Comparison of ENCODE assay signal across 2 cellular contexts in the genomic region with DNA sequence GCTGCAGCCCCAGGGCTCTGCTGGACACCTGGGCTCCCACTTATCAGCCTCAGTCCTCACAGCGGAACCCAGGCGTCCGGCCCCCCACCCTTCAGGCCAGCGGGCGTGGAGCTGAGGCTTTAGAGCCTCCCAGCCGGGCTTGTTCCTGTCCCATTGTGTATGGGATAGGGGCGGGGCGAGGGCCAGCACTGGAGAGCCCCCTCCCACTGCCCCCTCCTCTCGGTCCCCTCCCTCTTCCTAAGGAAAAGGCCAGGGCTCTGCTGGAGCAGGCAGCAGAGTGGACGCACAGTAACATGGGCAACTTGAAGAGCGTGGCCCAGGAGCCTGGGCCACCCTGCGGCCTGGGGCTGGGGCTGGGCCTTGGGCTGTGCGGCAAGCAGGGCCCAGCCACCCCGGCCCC.
TF ChIP-seq lines count a peak whose summit lies in the region.

No MANE protein-coding gene starts in this region.

TF ChIP-seq in liver, 16 proteins besides CTCF, POLR2A, EP300 and RAD21:
- TF ChIP-seq YY1 (IDR thresholded peaks at IDR 0.05) (no peak), GABPA (IDR thresholded peaks at IDR 0.05 in 1 of 2, conservative IDR thresholded peaks at IDR 0.05 in 1 of 2) (no peak), JUND (IDR thresholded peaks at IDR 0.05) (no peak), EGR1 (IDR thresholded peaks at IDR 0.05; ENCODE audit: low read depth in 2 of 2) (no peak), NR2F2 (IDR thresholded peaks at IDR 0.05) (no peak), FOXA1 (IDR thresholded peaks at IDR 0.05) (no peak), SP1 (IDR thresholded peaks at IDR 0.05) (no peak), HNF4A (conservative IDR thresholded peaks at IDR 0.05) (no peak), HNF4G (IDR thresholded peaks at IDR 0.05) (no peak), FOXA2 (IDR thresholded peaks at IDR 0.05) (no peak), RXRA (IDR thresholded peaks at IDR 0.05) (no peak), TAF1 (conservative IDR thresholded peaks at IDR 0.05) (no peak)
- TF ChIP-seq, protein P1, sequence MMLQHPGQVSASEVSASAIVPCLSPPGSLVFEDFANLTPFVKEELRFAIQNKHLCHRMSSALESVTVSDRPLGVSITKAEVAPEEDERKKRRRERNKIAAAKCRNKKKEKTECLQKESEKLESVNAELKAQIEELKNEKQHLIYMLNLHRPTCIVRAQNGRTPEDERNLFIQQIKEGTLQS (IDR thresholded peaks at IDR 0.05), result no peak
- TF ChIP-seq, protein P2, sequence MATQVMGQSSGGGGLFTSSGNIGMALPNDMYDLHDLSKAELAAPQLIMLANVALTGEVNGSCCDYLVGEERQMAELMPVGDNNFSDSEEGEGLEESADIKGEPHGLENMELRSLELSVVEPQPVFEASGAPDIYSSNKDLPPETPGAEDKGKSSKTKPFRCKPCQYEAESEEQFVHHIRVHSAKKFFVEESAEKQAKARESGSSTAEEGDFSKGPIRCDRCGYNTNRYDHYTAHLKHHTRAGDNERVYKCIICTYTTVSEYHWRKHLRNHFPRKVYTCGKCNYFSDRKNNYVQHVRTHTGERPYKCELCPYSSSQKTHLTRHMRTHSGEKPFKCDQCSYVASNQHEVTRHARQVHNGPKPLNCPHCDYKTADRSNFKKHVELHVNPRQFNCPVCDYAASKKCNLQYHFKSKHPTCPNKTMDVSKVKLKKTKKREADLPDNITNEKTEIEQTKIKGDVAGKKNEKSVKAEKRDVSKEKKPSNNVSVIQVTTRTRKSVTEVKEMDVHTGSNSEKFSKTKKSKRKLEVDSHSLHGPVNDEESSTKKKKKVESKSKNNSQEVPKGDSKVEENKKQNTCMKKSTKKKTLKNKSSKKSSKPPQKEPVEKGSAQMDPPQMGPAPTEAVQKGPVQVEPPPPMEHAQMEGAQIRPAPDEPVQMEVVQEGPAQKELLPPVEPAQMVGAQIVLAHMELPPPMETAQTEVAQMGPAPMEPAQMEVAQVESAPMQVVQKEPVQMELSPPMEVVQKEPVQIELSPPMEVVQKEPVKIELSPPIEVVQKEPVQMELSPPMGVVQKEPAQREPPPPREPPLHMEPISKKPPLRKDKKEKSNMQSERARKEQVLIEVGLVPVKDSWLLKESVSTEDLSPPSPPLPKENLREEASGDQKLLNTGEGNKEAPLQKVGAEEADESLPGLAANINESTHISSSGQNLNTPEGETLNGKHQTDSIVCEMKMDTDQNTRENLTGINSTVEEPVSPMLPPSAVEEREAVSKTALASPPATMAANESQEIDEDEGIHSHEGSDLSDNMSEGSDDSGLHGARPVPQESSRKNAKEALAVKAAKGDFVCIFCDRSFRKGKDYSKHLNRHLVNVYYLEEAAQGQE (IDR thresholded peaks at IDR 0.05), result no peak
- TF ChIP-seq, protein P3, sequence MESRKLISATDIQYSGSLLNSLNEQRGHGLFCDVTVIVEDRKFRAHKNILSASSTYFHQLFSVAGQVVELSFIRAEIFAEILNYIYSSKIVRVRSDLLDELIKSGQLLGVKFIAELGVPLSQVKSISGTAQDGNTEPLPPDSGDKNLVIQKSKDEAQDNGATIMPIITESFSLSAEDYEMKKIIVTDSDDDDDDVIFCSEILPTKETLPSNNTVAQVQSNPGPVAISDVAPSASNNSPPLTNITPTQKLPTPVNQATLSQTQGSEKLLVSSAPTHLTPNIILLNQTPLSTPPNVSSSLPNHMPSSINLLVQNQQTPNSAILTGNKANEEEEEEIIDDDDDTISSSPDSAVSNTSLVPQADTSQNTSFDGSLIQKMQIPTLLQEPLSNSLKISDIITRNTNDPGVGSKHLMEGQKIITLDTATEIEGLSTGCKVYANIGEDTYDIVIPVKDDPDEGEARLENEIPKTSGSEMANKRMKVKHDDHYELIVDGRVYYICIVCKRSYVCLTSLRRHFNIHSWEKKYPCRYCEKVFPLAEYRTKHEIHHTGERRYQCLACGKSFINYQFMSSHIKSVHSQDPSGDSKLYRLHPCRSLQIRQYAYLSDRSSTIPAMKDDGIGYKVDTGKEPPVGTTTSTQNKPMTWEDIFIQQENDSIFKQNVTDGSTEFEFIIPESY (IDR thresholded peaks at IDR 0.05), result no peak
- TF ChIP-seq, protein P4, sequence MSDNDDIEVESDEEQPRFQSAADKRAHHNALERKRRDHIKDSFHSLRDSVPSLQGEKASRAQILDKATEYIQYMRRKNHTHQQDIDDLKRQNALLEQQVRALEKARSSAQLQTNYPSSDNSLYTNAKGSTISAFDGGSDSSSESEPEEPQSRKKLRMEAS (IDR thresholded peaks at IDR 0.05), result no peak

TF ChIP-seq in HepG2, 621 proteins besides CTCF, POLR2A, EP300 and RAD21:
- TF ChIP-seq ZFP37 (CRISPR knock-in tag; IDR thresholded peaks at IDR 0.05; ENCODE audit: borderline replicate concordance), result no peak
- TF ChIP-seq, protein P5, sequence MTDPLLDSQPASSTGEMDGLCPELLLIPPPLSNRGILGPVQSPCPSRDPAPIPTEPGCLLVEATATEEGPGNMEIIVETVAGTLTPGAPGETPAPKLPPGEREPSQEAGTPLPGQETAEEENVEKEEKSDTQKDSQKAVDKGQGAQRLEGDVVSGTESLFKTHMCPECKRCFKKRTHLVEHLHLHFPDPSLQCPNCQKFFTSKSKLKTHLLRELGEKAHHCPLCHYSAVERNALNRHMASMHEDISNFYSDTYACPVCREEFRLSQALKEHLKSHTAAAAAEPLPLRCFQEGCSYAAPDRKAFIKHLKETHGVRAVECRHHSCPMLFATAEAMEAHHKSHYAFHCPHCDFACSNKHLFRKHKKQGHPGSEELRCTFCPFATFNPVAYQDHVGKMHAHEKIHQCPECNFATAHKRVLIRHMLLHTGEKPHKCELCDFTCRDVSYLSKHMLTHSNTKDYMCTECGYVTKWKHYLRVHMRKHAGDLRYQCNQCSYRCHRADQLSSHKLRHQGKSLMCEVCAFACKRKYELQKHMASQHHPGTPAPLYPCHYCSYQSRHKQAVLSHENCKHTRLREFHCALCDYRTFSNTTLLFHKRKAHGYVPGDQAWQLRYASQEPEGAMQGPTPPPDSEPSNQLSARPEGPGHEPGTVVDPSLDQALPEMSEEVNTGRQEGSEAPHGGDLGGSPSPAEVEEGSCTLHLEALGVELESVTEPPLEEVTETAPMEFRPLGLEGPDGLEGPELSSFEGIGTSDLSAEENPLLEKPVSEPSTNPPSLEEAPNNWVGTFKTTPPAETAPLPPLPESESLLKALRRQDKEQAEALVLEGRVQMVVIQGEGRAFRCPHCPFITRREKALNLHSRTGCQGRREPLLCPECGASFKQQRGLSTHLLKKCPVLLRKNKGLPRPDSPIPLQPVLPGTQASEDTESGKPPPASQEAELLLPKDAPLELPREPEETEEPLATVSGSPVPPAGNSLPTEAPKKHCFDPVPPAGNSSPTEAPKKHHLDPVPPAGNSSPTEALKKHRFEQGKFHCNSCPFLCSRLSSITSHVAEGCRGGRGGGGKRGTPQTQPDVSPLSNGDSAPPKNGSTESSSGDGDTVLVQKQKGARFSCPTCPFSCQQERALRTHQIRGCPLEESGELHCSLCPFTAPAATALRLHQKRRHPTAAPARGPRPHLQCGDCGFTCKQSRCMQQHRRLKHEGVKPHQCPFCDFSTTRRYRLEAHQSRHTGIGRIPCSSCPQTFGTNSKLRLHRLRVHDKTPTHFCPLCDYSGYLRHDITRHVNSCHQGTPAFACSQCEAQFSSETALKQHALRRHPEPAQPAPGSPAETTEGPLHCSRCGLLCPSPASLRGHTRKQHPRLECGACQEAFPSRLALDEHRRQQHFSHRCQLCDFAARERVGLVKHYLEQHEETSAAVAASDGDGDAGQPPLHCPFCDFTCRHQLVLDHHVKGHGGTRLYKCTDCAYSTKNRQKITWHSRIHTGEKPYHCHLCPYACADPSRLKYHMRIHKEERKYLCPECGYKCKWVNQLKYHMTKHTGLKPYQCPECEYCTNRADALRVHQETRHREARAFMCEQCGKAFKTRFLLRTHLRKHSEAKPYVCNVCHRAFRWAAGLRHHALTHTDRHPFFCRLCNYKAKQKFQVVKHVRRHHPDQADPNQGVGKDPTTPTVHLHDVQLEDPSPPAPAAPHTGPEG (CRISPR knock-in tag; IDR thresholded peaks at IDR 0.05), result no peak
- TF ChIP-seq ZNF367 (CRISPR knock-in tag; IDR thresholded peaks at IDR 0.05; ENCODE audit: borderline replicate concordance), result no peak
- no peak for TF ChIP-seq SIN3A (IDR thresholded peaks at IDR 0.05; ENCODE audit: borderline replicate concordance, low read depth, low read length)
- TF ChIP-seq FOXA1 (IDR thresholded peaks at IDR 0.05), result no peak
- TF ChIP-seq FOXA1 (CRISPR knock-in tag; IDR thresholded peaks at IDR 0.05), result no peak
- no peak for TF ChIP-seq PLRG1 (conservative IDR thresholded peaks at IDR 0.05)
